In the genomic region with DNA sequence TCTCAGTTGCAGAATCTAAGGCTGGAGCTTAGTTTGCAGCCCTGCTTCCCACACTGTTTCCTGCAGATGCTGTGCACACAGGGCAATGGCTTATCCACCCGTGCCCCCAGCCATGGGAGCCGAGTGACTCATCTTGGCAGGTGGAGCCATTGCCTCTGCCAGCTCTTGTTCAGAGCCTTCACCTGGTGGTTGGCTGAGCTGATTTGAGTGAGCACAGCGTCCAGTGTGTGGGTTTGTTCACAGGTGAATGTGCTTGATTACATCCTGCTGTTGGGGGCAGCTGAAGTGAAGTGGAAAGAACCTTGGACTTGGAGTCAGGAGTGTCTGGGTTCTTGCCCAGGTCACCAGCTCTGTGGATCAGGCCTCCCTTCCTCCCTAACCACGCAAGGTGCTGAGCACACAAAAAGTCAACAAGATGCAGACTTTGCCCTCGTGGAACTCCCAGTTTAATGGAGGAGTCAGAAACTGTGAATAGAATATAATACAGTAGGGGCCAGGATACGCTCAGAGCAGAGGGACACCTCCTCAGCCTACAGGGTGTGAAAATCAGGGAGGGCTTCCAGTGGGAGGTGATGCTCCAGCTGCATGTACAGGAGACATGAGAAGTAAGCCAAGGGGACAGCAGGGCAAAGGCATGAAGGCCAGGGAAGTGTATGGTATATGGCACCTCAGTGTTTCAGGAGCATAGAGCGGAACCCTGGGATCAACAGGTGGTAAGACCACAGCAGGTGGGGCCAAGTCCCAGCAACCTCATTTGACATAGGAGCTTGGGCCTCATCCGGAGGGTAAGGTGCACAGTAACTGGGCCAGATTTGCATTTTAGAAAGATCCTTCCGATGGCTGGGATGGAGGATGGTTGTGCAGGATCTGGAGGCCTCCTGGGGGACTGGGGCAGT, we compare ENCODE assay signal across 9 cellular contexts. TPM values are rescaled to one million over a fixed set of nuclear protein-coding genes. Genes with fewer than 3 reads are reported as not detected.
DNase-seq lines count a peak whose midpoint lies in the region; ATAC-seq, FAIRE-seq and TF ChIP-seq lines count a peak whose summit lies in the region.
"Had no signal": no experiment of that assay in that cellular context is flagged by ENCODE, and none has a peak within 500 bp of the region (broad histone marks: within the 10 kb centered on the region; RNA-seq: fewer than 3 reads in every experiment).

No MANE protein-coding gene starts in this region.

- H3K27ac ChIP-seq in endothelial cell of umbilical vein (ENCODE audit: insufficient read depth, low read depth, low read length) (no peak overlapping the region), mucosa of rectum (ENCODE audit: low read depth in 2 of 2, low read length in 2 of 2) (peak overlapping the region; percentile 86 to 87)
- H3K27ac ChIP-seq: SJSA1 had no signal

- H3K79me2 ChIP-seq in endothelial cell of umbilical vein (ENCODE audit: control insufficient read depth, insufficient read depth, low read length): no peaks in the 10 kb centered on the region

- intact Hi-C loops in endothelial cell of umbilical vein (cut with micrococcal nuclease): no loop called here

- H3K4me3 ChIP-seq in endothelial cell of umbilical vein (replicated peaks in 1 of 3; ENCODE audit: insufficient read depth in 1 of 3, low read depth in 1 of 3, low read length in 3 of 3): no peak overlapping the region
- peak overlapping the region; percentile 41 to 42 for H3K4me3 ChIP-seq in mucosa of rectum (ENCODE audit: low read length in 2 of 2)
- H3K4me3 ChIP-seq: SJSA1 had no signal

- H3K4me2 ChIP-seq in endothelial cell of umbilical vein (ENCODE audit: insufficient read depth, low read length): no peak overlapping the region

- FAIRE-seq in endothelial cell of umbilical vein (lab: Jason Lieb, UNC): no peak

- H3K9ac ChIP-seq in endothelial cell of umbilical vein (replicated peaks; ENCODE audit: extremely low read depth, insufficient read depth, low read length): no peak overlapping the region
- H3K9ac ChIP-seq in mucosa of rectum (ENCODE audit: low read depth in 1 of 2, low read length in 2 of 2): peak overlapping the region; percentile 38 to 64

- no peak for TF ChIP-seq CTCF in endothelial cell of umbilical vein (IDR thresholded peaks at IDR 0.05; ENCODE audit: extremely low read depth in 1 of 2, insufficient read depth in 1 of 2, low read depth in 1 of 2, low read length in 2 of 2)

- no peaks in the 10 kb centered on the region for H3K9me1 ChIP-seq in endothelial cell of umbilical vein (replicated peaks; ENCODE audit: control insufficient read depth, extremely low read depth, insufficient read depth, low read length)

- in situ Hi-C loops in ACHN (cut with HindIII; ENCODE audit: low pct_ligation_motif_present, low pct_unique_long_range_greater_than_20kb, low sequenced_read_pairs): no loop called here

- H3K4me1 ChIP-seq in endothelial cell of umbilical vein (ENCODE audit: control insufficient read depth, extremely low read depth, insufficient read depth, low read length): no peaks in the 10 kb centered on the region
- peaks cover 45 to 67% of the 10 kb centered on the region in 2 donors for H3K4me1 ChIP-seq in mucosa of rectum (ENCODE audit: control insufficient read depth in 2 of 2, insufficient read depth in 2 of 2, low read length in 2 of 2)

- dilution Hi-C loops in endothelial cell of umbilical vein (cut with MboI; ENCODE audit: extremely low pct_ligation_motif_present, low sequenced_read_pairs): no loop called here

- H4K20me1 ChIP-seq in endothelial cell of umbilical vein (replicated peaks; ENCODE audit: control insufficient read depth, extremely low read depth, insufficient read depth, low read length): no peaks in the 10 kb centered on the region

- H2AFZ ChIP-seq in endothelial cell of umbilical vein (ENCODE audit: low read depth, low read length): no peak overlapping the region

- H3K9me3 ChIP-seq in endothelial cell of umbilical vein (replicated peaks; ENCODE audit: control insufficient read depth, insufficient read depth, low read length) (no peaks in the 10 kb centered on the region), mucosa of rectum (ENCODE audit: control insufficient read depth in 2 of 2, low read length in 2 of 2) (no peaks in the 10 kb centered on the region)
- H3K9me3 ChIP-seq: SJSA1 had no signal

- TF ChIP-seq POLR2A in endothelial cell of umbilical vein (IDR thresholded peaks at IDR 0.05; ENCODE audit: low read depth, low read length): no peak

- POLR2A ChIA-PET in endothelial cell of umbilical vein (lab: Charles Lee): no interaction called here

- H3K27me3 ChIP-seq in endothelial cell of umbilical vein (ENCODE audit: control insufficient read depth in 2 of 2, insufficient read depth in 2 of 2, low read length in 2 of 2) (no peaks in the 10 kb centered on the region), mucosa of rectum (ENCODE audit: control insufficient read depth in 2 of 2, insufficient read depth in 2 of 2, low read length in 2 of 2) (no peaks in the 10 kb centered on the region)
- H3K27me3 ChIP-seq: SJSA1 had no signal

- DNase-seq in ACHN (peak; percentile 18), NCI-H226 (peak; percentile 59), endothelial cell of umbilical vein (ENCODE audit: low read depth, low spot score) (peak; percentile 45), DMS 273 (lab: John Stamatoyannopoulos, UW; ENCODE audit: unreplicated experiment) (no peak), germinal center (ENCODE audit: low spot score) (no peak)

- CTCF ChIA-PET in endothelial cell of umbilical vein (lab: Charles Lee): interaction anchor here (1.1 to 1.4 kb wide), 2 partner anchors 20 to 39 kb away, joined by 3 read pairs; no protein-coding TSS in a partner anchor

- H3K36me3 ChIP-seq in endothelial cell of umbilical vein (ENCODE audit: control insufficient read depth in 2 of 2, extremely low read depth in 1 of 2, insufficient read depth in 2 of 2, low read length in 2 of 2): no peaks in the 10 kb centered on the region
- H3K36me3 ChIP-seq in mucosa of rectum (ENCODE audit: control insufficient read depth in 2 of 2, insufficient read depth in 2 of 2, low read length in 2 of 2): peaks cover 0 to 5% of the 10 kb centered on the region in 2 donors

- BruUV-seq in endothelial cell of umbilical vein (replicated peaks; lab: Mats Ljungman, UMichigan): no TSS peak

- ATAC-seq in HG03025 (IDR thresholded peaks at IDR 0.05; ENCODE audit: low FRiP score, unreplicated experiment) (no peak), HG02885 (IDR thresholded peaks at IDR 0.05; ENCODE audit: poor library complexity, unreplicated experiment) (no peak)

TF ChIP-seq in endothelial cell of umbilical vein, 7 proteins besides CTCF, POLR2A, EP300 and RAD21:
- TF ChIP-seq MYC (IDR thresholded peaks at IDR 0.05; ENCODE audit: low read depth, low read length): no peak
- TF ChIP-seq EZH2 (IDR thresholded peaks at IDR 0.05; ENCODE audit: borderline replicate concordance, low read depth, low read length, severe bottlenecking): no peak
- no peak for TF ChIP-seq FOS (IDR thresholded peaks at IDR 0.05; ENCODE audit: borderline replicate concordance, insufficient read depth, low read length)
- TF ChIP-seq POLR2AphosphoS5 (IDR thresholded peaks at IDR 0.05; ENCODE audit: insufficient read depth, low read depth, low read length): no peak
- TF ChIP-seq JUN (IDR thresholded peaks at IDR 0.05; ENCODE audit: borderline replicate concordance, insufficient read depth, insufficient read length, low read depth): no peak
- TF ChIP-seq GATA2 (IDR thresholded peaks at IDR 0.05; ENCODE audit: insufficient read depth, insufficient read length, low read depth, low read length): no peak
- TF ChIP-seq, protein P1, sequence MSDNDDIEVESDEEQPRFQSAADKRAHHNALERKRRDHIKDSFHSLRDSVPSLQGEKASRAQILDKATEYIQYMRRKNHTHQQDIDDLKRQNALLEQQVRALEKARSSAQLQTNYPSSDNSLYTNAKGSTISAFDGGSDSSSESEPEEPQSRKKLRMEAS (IDR thresholded peaks at IDR 0.05; ENCODE audit: insufficient read depth, insufficient read length): no peak
TF ChIP-seq in endothelial cell of umbilical vein: peak in this region for 0.

RNA-seq across cellular contexts. Expression of gene JDP2, which starts 22.8 kb away (rescaled TPM):
- total RNA-seq in endothelial cell of umbilical vein: 10.6 and 10.8 TPM in 2 replicates
- polyA plus RNA-seq in endothelial cell of umbilical vein: 3.2 and 3.3 TPM in 2 replicates
- 5.0 and 6.6 TPM in 2 replicates for polyA plus RNA-seq in endothelial cell of umbilical vein (2011; cell fraction: cytosol; rRNA removed)
- 3.1 and 3.6 TPM in 2 replicates for polyA plus RNA-seq in endothelial cell of umbilical vein (2011; cell fraction: nucleus; rRNA removed)
- polyA plus RNA-seq in endothelial cell of umbilical vein (2012): 2.3 and 4.4 TPM in 2 replicates
- 2.0 and 2.2 TPM in 2 replicates for polyA minus RNA-seq in endothelial cell of umbilical vein
- polyA minus RNA-seq in endothelial cell of umbilical vein (2011; cell fraction: cytosol; rRNA and poly(A)+ RNA removed): 19.0 TPM
- polyA minus RNA-seq in endothelial cell of umbilical vein (2011; cell fraction: nucleus; rRNA and poly(A)+ RNA removed): 1.2 and 2.6 TPM in 2 replicates

Comparison
In these comparisons a context has a peak if more than half of its experiments do, and no peak if none do; other contexts are left out.
1. DNase-seq: peak in ACHN (single experiment), NCI-H226 (single experiment) and endothelial cell of umbilical vein (single experiment); none in DMS 273 (single experiment) and germinal center (single experiment).
2. H3K4me3 ChIP-seq: peak in mucosa of rectum (2 of 2); none in endothelial cell of umbilical vein (0 of 3).